1 cellular context compared by ENCODE assay signal in genomic region chr20:19815553-19815991, GRCh38.
TF ChIP-seq lines count a peak whose summit lies in the region.

No MANE protein-coding gene starts in this region.

TF ChIP-seq in HepG2, 621 proteins besides CTCF, POLR2A, EP300 and RAD21 (continued from another document):
- TF ChIP-seq ARID3A (IDR thresholded peaks at IDR 0.05; ENCODE audit: low read depth, low read length) (peak; percentile 53; the same call in 1 of the 2 replicates), ZMAT5 (CRISPR knock-in tag; IDR thresholded peaks at IDR 0.05; ENCODE audit: borderline replicate concordance, low read depth) (no peak), SMAD1 (CRISPR knock-in tag; IDR thresholded peaks at IDR 0.05; ENCODE audit: borderline replicate concordance, low read depth) (no peak), MAFK (conservative IDR thresholded peaks at IDR 0.05 in 1 of 2, IDR thresholded peaks at IDR 0.05 in 1 of 2; ENCODE audit: low read length in 2 of 2) (peak; percentile 56 to 72), SIX4 (CRISPR knock-in tag; IDR thresholded peaks at IDR 0.05) (no peak), FOXM1 (CRISPR knock-in tag; IDR thresholded peaks at IDR 0.05) (no peak), SMAD3 (CRISPR knock-in tag; IDR thresholded peaks at IDR 0.05) (no peak), ZHX2 (IDR thresholded peaks at IDR 0.05; ENCODE audit: low read depth) (no peak), ZHX2 (CRISPR knock-in tag; IDR thresholded peaks at IDR 0.05; ENCODE audit: borderline replicate concordance) (no peak), MXD3 (CRISPR knock-in tag; IDR thresholded peaks at IDR 0.05) (no peak), NFE2L2 (IDR thresholded peaks at IDR 0.05; ENCODE audit: low read length) (peak; percentile 69), GABPA (IDR thresholded peaks at IDR 0.05; ENCODE audit: low read depth, low read length) (no peak), GABPA (CRISPR knock-in tag; IDR thresholded peaks at IDR 0.05; ENCODE audit: low read depth) (peak; percentile 36; the same call in 1 of the 2 replicates), RXRB (CRISPR knock-in tag; IDR thresholded peaks at IDR 0.05; ENCODE audit: borderline replicate concordance) (0 out of 2 replicates have a peak, but pooled peaks have one; percentile 9), KLF15 (CRISPR knock-in tag; IDR thresholded peaks at IDR 0.05; ENCODE audit: borderline replicate concordance) (no peak), THAP7 (CRISPR knock-in tag; IDR thresholded peaks at IDR 0.05) (no peak), RERE (CRISPR knock-in tag; IDR thresholded peaks at IDR 0.05; ENCODE audit: low read depth) (no peak), ZNF574 (CRISPR knock-in tag; IDR thresholded peaks at IDR 0.05) (no peak), SKIL (CRISPR knock-in tag; IDR thresholded peaks at IDR 0.05; ENCODE audit: borderline replicate concordance) (no peak), TSC22D2 (CRISPR knock-in tag; IDR thresholded peaks at IDR 0.05; ENCODE audit: borderline replicate concordance) (no peak), ZNF615 (CRISPR knock-in tag; IDR thresholded peaks at IDR 0.05; ENCODE audit: borderline replicate concordance) (no peak), ZC3H13 (CRISPR knock-in tag; IDR thresholded peaks at IDR 0.05) (no peak), EED (CRISPR knock-in tag; IDR thresholded peaks at IDR 0.05) (no peak)
